1 cellular context compared by ENCODE assay signal in genomic region chr17:59829217-59830006, GRCh38.
A peak's percentile ranks its signal among the peaks of the same experiment; 100 is the strongest.
TF ChIP-seq lines count a peak whose summit lies in the region.

No MANE protein-coding gene starts in this region.

TF ChIP-seq in A549, 52 proteins besides CTCF, POLR2A, EP300 and RAD21 (continued from another document):
- TF ChIP-seq ELK1 (IDR thresholded peaks at IDR 0.05; ENCODE audit: low read depth, low read length) (no peak), KDM5A (IDR thresholded peaks at IDR 0.05) (no peak), SREBF2 (IDR thresholded peaks at IDR 0.05) (no peak), JUNB (IDR thresholded peaks at IDR 0.05) (peak; percentile 97), EHF (CRISPR knock-in tag; IDR thresholded peaks at IDR 0.05) (peak; percentile 87), CBX2 (IDR thresholded peaks at IDR 0.05; ENCODE audit: borderline replicate concordance, low read depth) (no peak), MAFK (IDR thresholded peaks at IDR 0.05; ENCODE audit: partially characterized antibody) (peak; percentile 100), NPAS2 (CRISPR knock-in tag; IDR thresholded peaks at IDR 0.05; ENCODE audit: borderline replicate concordance) (no peak), USF2 (IDR thresholded peaks at IDR 0.05) (no peak), ESRRA (IDR thresholded peaks at IDR 0.05; ENCODE audit: borderline replicate concordance, low read length) (peak; percentile 77; the same call in 1 of the 2 replicates), HDAC2 (IDR thresholded peaks at IDR 0.05) (no peak), FOSL2 (IDR thresholded peaks at IDR 0.05) (peak; percentile 93), FOSL2 (CRISPR knock-in tag; IDR thresholded peaks at IDR 0.05) (peak; percentile 98), RARB (CRISPR knock-in tag; IDR thresholded peaks at IDR 0.05) (no peak; the same call in none of the 2 replicates), PHF8 (IDR thresholded peaks at IDR 0.05; ENCODE audit: borderline replicate concordance, low read depth) (no peak), ATOH8 (CRISPR knock-in tag; IDR thresholded peaks at IDR 0.05; ENCODE audit: low read depth) (no peak; the same call in none of the 2 replicates), MAX (IDR thresholded peaks at IDR 0.05) (peak; percentile 80; the same call in 1 of the 2 replicates), HOXA7 (CRISPR knock-in tag; IDR thresholded peaks at IDR 0.05) (peak; percentile 94), ZFP36 (IDR thresholded peaks at IDR 0.05; ENCODE audit: borderline replicate concordance, partially characterized antibody) (no peak), POLR2AphosphoS2 (conservative IDR thresholded peaks at IDR 0.05; ENCODE audit: low read length) (no peak), GATA3 (IDR thresholded peaks at IDR 0.05; ENCODE audit: borderline replicate concordance) (peak; percentile 99), JUN (IDR thresholded peaks at IDR 0.05) (peak; percentile 98), PBX3 (IDR thresholded peaks at IDR 0.05) (peak; percentile 82; the same call in 1 of the 2 replicates)
